ENCODE assay signal across 1 cellular context in the genomic region with DNA sequence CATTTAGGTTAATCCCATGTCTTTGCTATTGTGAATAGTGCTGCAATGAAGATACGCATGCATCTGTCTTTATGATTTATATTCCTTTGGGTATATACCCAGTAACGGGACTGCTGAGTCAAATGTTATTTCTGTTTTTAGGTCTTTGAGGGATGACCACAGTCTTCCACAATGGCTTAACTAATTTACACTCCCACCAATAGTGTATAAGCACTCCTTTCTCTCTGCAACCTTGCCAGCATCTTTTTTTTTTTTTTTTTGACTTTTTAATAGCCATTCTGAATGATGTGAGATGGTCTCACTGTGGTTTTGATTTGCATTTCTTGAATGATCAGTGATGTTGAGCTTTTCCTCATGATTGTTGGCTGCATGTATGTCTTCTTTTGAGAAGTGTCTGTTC.
TF ChIP-seq lines count a peak whose summit lies in the region.

No MANE protein-coding gene starts in this region.

TF ChIP-seq in GM23338, 12 proteins besides CTCF, POLR2A, EP300 and RAD21 (continued from another document):
- TF ChIP-seq, protein P1, sequence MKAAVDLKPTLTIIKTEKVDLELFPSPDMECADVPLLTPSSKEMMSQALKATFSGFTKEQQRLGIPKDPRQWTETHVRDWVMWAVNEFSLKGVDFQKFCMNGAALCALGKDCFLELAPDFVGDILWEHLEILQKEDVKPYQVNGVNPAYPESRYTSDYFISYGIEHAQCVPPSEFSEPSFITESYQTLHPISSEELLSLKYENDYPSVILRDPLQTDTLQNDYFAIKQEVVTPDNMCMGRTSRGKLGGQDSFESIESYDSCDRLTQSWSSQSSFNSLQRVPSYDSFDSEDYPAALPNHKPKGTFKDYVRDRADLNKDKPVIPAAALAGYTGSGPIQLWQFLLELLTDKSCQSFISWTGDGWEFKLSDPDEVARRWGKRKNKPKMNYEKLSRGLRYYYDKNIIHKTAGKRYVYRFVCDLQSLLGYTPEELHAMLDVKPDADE (IDR thresholded peaks at IDR 0.05) = no peak
- TF ChIP-seq POLR2AphosphoS5 (IDR thresholded peaks at IDR 0.05; ENCODE audit: low read depth) (no peak), EZH2 (IDR thresholded peaks at IDR 0.05; ENCODE audit: low read depth, unreplicated experiment) (no peak), EZH2phosphoT487 (IDR thresholded peaks at IDR 0.05; ENCODE audit: unreplicated experiment) (no peak)
- TF ChIP-seq, protein P2, sequence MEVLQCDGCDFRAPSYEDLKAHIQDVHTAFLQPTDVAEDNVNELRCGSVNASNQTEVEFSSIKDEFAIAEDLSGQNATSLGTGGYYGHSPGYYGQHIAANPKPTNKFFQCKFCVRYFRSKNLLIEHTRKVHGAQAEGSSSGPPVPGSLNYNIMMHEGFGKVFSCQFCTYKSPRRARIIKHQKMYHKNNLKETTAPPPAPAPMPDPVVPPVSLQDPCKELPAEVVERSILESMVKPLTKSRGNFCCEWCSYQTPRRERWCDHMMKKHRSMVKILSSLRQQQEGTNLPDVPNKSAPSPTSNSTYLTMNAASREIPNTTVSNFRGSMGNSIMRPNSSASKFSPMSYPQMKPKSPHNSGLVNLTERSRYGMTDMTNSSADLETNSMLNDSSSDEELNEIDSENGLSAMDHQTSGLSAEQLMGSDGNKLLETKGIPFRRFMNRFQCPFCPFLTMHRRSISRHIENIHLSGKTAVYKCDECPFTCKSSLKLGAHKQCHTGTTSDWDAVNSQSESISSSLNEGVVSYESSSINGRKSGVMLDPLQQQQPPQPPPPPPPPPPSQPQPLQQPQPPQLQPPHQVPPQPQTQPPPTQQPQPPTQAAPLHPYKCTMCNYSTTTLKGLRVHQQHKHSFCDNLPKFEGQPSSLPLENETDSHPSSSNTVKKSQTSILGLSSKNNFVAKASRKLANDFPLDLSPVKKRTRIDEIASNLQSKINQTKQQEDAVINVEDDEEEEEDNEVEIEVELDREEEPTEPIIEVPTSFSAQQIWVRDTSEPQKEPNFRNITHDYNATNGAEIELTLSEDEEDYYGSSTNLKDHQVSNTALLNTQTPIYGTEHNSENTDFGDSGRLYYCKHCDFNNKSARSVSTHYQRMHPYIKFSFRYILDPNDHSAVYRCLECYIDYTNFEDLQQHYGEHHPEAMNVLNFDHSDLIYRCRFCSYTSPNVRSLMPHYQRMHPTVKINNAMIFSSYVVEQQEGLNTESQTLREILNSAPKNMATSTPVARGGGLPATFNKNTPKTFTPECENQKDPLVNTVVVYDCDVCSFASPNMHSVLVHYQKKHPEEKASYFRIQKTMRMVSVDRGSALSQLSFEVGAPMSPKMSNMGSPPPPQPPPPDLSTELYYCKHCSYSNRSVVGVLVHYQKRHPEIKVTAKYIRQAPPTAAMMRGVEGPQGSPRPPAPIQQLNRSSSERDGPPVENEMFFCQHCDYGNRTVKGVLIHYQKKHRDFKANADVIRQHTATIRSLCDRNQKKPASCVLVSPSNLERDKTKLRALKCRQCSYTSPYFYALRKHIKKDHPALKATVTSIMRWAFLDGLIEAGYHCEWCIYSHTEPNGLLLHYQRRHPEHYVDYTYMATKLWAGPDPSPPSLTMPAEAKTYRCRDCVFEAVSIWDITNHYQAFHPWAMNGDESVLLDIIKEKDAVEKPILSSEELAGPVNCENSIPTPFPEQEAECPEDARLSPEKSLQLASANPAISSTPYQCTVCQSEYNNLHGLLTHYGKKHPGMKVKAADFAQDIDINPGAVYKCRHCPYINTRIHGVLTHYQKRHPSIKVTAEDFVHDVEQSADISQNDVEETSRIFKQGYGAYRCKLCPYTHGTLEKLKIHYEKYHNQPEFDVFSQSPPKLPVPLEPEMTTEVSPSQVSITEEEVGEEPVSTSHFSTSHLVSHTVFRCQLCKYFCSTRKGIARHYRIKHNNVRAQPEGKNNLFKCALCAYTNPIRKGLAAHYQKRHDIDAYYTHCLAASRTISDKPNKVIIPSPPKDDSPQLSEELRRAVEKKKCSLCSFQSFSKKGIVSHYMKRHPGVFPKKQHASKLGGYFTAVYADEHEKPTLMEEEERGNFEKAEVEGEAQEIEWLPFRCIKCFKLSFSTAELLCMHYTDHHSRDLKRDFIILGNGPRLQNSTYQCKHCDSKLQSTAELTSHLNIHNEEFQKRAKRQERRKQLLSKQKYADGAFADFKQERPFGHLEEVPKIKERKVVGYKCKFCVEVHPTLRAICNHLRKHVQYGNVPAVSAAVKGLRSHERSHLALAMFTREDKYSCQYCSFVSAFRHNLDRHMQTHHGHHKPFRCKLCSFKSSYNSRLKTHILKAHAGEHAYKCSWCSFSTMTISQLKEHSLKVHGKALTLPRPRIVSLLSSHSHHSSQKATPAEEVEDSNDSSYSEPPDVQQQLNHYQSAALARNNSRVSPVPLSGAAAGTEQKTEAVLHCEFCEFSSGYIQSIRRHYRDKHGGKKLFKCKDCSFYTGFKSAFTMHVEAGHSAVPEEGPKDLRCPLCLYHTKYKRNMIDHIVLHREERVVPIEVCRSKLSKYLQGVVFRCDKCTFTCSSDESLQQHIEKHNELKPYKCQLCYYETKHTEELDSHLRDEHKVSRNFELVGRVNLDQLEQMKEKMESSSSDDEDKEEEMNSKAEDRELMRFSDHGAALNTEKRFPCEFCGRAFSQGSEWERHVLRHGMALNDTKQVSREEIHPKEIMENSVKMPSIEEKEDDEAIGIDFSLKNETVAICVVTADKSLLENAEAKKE (CRISPR knock-in tag; IDR thresholded peaks at IDR 0.05) = no peak
